In the genomic region with DNA sequence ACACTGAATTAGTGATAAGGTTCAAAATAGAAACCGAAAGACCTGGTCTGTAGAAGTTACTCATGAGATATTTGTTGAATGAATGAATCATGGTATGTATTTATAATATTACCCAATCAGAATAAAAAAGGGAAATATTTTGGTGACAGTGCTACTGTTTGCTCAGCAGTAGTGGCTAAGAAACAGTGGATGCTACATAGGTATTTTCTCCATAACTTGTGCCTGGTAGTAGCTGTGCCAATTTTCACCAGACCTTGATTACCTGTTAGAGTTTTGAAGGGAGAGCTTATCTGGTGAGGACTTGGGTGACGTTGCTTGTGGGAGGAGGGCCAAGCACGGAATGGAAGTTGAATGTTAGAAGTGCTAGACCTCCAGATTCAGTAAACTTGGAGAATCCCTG, we compare ENCODE assay signal across 14 cellular contexts. TPM values are rescaled to one million over a fixed set of nuclear protein-coding genes. Genes with fewer than 3 reads are reported as not detected.
DNase-seq lines count a peak whose midpoint lies in the region; ATAC-seq, FAIRE-seq and TF ChIP-seq lines count a peak whose summit lies in the region.
"Had no signal": no experiment of that assay in that cellular context is flagged by ENCODE, and none has a peak within 500 bp of the region (broad histone marks: within the 10 kb centered on the region; RNA-seq: fewer than 3 reads in every experiment).

No MANE protein-coding gene starts in this region.

- H3K9me3 ChIP-seq in A549: no peaks in the 10 kb centered on the region
- no peaks in the 10 kb centered on the region for H3K9me3 ChIP-seq in mesenchymal stem cell (ENCODE audit: control insufficient read depth, low read length)
- no peaks in the 10 kb centered on the region for H3K9me3 ChIP-seq in BE2C
- H3K9me3 ChIP-seq in adrenal gland (replicated peaks in 1 of 3): no peaks in the 10 kb centered on the region
- H3K9me3 ChIP-seq: upper lobe of left lung had no signal

- no peak overlapping the region for H3K4ac ChIP-seq in mesenchymal stem cell (ENCODE audit: low read depth in 1 of 2, low read length in 2 of 2)

- H3K27ac ChIP-seq in A549 (peak overlapping the region in 1 of 2 experiments; percentile 54; a peak in 2 of 6 replicates), mesenchymal stem cell (ENCODE audit: low read length, poor library complexity, severe bottlenecking) (no peak overlapping the region), adrenal gland (no peak overlapping the region)

- 35% methylated on average over 3 of the region's 3 CpGs for WGBS in A549 (ENCODE audit: missing lambda C conversion rate)
- WGBS in mesenchymal stem cell: 91% methylated on average over 2 of the region's 3 CpGs
- WGBS in adrenal gland, 4 donors: 65 to 87% (median 71%) methylated on average over 3 of the region's 3 CpGs

- H3K4me3 ChIP-seq in A549 (no peak overlapping the region), astrocyte of the spinal cord (ENCODE audit: low read depth, low read length) (no peak overlapping the region), mesenchymal stem cell (ENCODE audit: insufficient read depth in 1 of 2, low read depth in 1 of 2, low read length in 2 of 2) (no peak overlapping the region), BE2C (ENCODE audit: low read depth, low read length) (no peak overlapping the region), adrenal gland (no peak overlapping the region)
- H3K4me3 ChIP-seq: upper lobe of left lung had no signal

- no peak overlapping the region for H2BK15ac ChIP-seq in mesenchymal stem cell (ENCODE audit: low read depth, poor library complexity, severe bottlenecking)

- no peak for TF ChIP-seq EP300 in A549 (IDR thresholded peaks at IDR 0.05)

- H2BK5ac ChIP-seq in mesenchymal stem cell (ENCODE audit: low read depth, low read length, poor library complexity, severe bottlenecking): no peak overlapping the region

- no peak overlapping the region for H2AK5ac ChIP-seq in mesenchymal stem cell (ENCODE audit: low read length, severe bottlenecking)

- no peak for TF ChIP-seq RAD21 in A549 (conservative IDR thresholded peaks at IDR 0.05 in 1 of 2, IDR thresholded peaks at IDR 0.05 in 1 of 2)

- no peak overlapping the region for H2BK12ac ChIP-seq in mesenchymal stem cell (ENCODE audit: low read length in 2 of 2)

- DNase-seq in A549 (ENCODE audit: low read depth in 1 of 2, low spot score in 1 of 2) (no peak), HCEC 1CT (peak; percentile 82), astrocyte of the spinal cord (ENCODE audit: low read depth, low spot score) (peak; percentile 48), mesenchymal stem cell (peak; percentile 53), BE2C (no peak), adrenal gland (no peak)
- DNase-seq: activated naive CD4-positive, alpha-beta T cell treated with Interleukin-2 at 50 U/mL for 16 hours; CD4-positive, alpha-beta memory T cell; NCI-H146; NK-92 treated with Interleukin-12 subunit alpha and Interleukin-12 subunit beta, amount 100 ng/mL, for 24 hours; retina; upper lobe of left lung had no signal

- H4K8ac ChIP-seq in mesenchymal stem cell (ENCODE audit: low read length): no peak overlapping the region

- H3K79me1 ChIP-seq in mesenchymal stem cell (replicated peaks; ENCODE audit: low read length, poor library complexity, severe bottlenecking): peaks cover 29% of the 10 kb centered on the region

- no peak overlapping the region for H3K18ac ChIP-seq in mesenchymal stem cell (ENCODE audit: low read depth in 1 of 2, low read length in 2 of 2)

- H3K4me1 ChIP-seq in A549 (peaks cover 71% of the 10 kb centered on the region), mesenchymal stem cell (ENCODE audit: control insufficient read depth, insufficient read depth, low read depth, low read length) (peaks cover 45% of the 10 kb centered on the region), BE2C (no peaks in the 10 kb centered on the region), adrenal gland (replicated peaks in 1 of 2) (peaks cover 0 to 30% of the 10 kb centered on the region in 2 donors)

- no peak overlapping the region for H3K23ac ChIP-seq in mesenchymal stem cell (ENCODE audit: low read length in 2 of 2)

- TF ChIP-seq CTCF in A549 (IDR thresholded peaks at IDR 0.05) (no peak), astrocyte of the spinal cord (IDR thresholded peaks at IDR 0.05; ENCODE audit: low read depth, low read length) (no peak), BE2C (IDR thresholded peaks at IDR 0.05; ENCODE audit: low read depth, low read length) (no peak), adrenal gland (IDR thresholded peaks at IDR 0.05) (no peak)

- no peak overlapping the region for H2AFZ ChIP-seq in mesenchymal stem cell (ENCODE audit: low read depth, low read length)

- no peak overlapping the region for H3K9ac ChIP-seq in mesenchymal stem cell (ENCODE audit: low read length)

- ATAC-seq in A549 (peak; percentile 71 to 72), HG02610 (IDR thresholded peaks at IDR 0.05; ENCODE audit: unreplicated experiment) (no peak), GM18909 (IDR thresholded peaks at IDR 0.05; ENCODE audit: poor library complexity, unreplicated experiment) (no peak)

- FAIRE-seq in A549 (lab: Jason Lieb, UNC): no peak

- intact Hi-C loops in adrenal gland (cut with DNase I): no loop called here

- in situ Hi-C loops in astrocyte of the spinal cord (cut with HindIII; ENCODE audit: low sequenced_read_pairs): no loop called here

- POLR2A ChIA-PET in A549 (lab: Yijun Ruan, JAX): interaction anchor here (0.7 kb wide), 1 partner anchor 441 kb away, joined by 5 read pairs; no protein-coding TSS in a partner anchor

- no peaks in the 10 kb centered on the region for H3K27me3 ChIP-seq in mesenchymal stem cell (ENCODE audit: control insufficient read depth in 1 of 2, insufficient read depth in 1 of 2, low read length in 2 of 2)
- H3K27me3 ChIP-seq in BE2C: no peaks in the 10 kb centered on the region
- no peaks in the 10 kb centered on the region for H3K27me3 ChIP-seq in adrenal gland
- H3K27me3 ChIP-seq: upper lobe of left lung had no signal

- H4K91ac ChIP-seq in mesenchymal stem cell (ENCODE audit: low read length): no peak overlapping the region

- peaks cover 26 to 35% of the 10 kb centered on the region in 2 experiments for H3K36me3 ChIP-seq in mesenchymal stem cell (ENCODE audit: control insufficient read depth in 1 of 2, insufficient read depth in 2 of 2, low read depth in 1 of 2, low read length in 2 of 2)
- H3K36me3 ChIP-seq in BE2C: no peaks in the 10 kb centered on the region
- H3K36me3 ChIP-seq in adrenal gland (replicated peaks in 1 of 2): peaks cover 0 to 12% of the 10 kb centered on the region in 2 donors

- TF ChIP-seq POLR2A in A549 (IDR thresholded peaks at IDR 0.05; ENCODE audit: low read length) (no peak), adrenal gland (IDR thresholded peaks at IDR 0.05) (no peak)

- peak overlapping the region; percentile 31; the same call in 2 of the 3 replicates for H3K4me2 ChIP-seq in A549
- H3K4me2 ChIP-seq in mesenchymal stem cell (ENCODE audit: low read length, poor library complexity, severe bottlenecking): no peak overlapping the region

- CTCF ChIA-PET in A549 (lab: Yijun Ruan, JAX): interaction anchor here (0.7 to 4.7 kb wide), 6 partner anchors 9 to 98 kb away, joined by 3 to 20 read pairs (median 4); no protein-coding TSS in a partner anchor

- H2BK120ac ChIP-seq in mesenchymal stem cell (ENCODE audit: low read depth, low read length): no peak overlapping the region

- H3K14ac ChIP-seq in mesenchymal stem cell (ENCODE audit: low read length in 2 of 2): no peak overlapping the region

TF ChIP-seq in A549, 52 proteins besides CTCF, POLR2A, EP300 and RAD21 (continues in another document):
- TF ChIP-seq HOXB13 (CRISPR knock-in tag; IDR thresholded peaks at IDR 0.05; ENCODE audit: low read depth) (no peak), HOXB5 (CRISPR knock-in tag; IDR thresholded peaks at IDR 0.05) (no peak), KDM5A (IDR thresholded peaks at IDR 0.05) (no peak), GATA3 (IDR thresholded peaks at IDR 0.05; ENCODE audit: borderline replicate concordance) (no peak), CEBPB (IDR thresholded peaks at IDR 0.05) (peak in 1 of 2 experiments; percentile 71; a peak in 1 of 4 replicates), USF2 (IDR thresholded peaks at IDR 0.05) (no peak)
- TF ChIP-seq, protein P1, sequence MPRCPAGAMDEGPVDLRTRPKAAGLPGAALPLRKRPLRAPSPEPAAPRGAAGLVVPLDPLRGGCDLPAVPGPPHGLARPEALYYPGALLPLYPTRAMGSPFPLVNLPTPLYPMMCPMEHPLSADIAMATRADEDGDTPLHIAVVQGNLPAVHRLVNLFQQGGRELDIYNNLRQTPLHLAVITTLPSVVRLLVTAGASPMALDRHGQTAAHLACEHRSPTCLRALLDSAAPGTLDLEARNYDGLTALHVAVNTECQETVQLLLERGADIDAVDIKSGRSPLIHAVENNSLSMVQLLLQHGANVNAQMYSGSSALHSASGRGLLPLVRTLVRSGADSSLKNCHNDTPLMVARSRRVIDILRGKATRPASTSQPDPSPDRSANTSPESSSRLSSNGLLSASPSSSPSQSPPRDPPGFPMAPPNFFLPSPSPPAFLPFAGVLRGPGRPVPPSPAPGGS (IDR thresholded peaks at IDR 0.05): no peak
- TF ChIP-seq, protein P2, sequence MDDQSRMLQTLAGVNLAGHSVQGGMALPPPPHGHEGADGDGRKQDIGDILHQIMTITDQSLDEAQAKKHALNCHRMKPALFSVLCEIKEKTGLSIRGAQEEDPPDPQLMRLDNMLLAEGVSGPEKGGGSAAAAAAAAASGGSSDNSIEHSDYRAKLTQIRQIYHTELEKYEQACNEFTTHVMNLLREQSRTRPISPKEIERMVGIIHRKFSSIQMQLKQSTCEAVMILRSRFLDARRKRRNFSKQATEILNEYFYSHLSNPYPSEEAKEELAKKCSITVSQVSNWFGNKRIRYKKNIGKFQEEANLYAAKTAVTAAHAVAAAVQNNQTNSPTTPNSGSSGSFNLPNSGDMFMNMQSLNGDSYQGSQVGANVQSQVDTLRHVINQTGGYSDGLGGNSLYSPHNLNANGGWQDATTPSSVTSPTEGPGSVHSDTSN (IDR thresholded peaks at IDR 0.05): no peak

RNA-seq across cellular contexts. Expression of gene LIMD1, which starts 14.3 kb away (rescaled TPM):
- 30.7 and 38.6 TPM in 2 replicates for polyA plus RNA-seq in A549 (2011; rRNA removed)
- polyA plus RNA-seq in A549 (2012; cell fraction: cytosol; rRNA removed): 14.9 and 20.0 TPM in 2 replicates
- polyA plus RNA-seq in A549 (2012; cell fraction: nucleus; rRNA removed): 48.7 and 51.2 TPM in 2 replicates
- 17.4 to 18.8 TPM (median 18.8 TPM) in 3 replicates for polyA plus RNA-seq in A549 (2017; fragmentation: RNase III; extraction: RNeasy Plus Mini Kit Qiagen cat#74134 plus additional on column Dnase treatment)
- 95.4 and 109 TPM in 2 replicates for polyA minus RNA-seq in A549 (2011; rRNA and poly(A)+ RNA removed)
- 9.4 TPM for polyA plus RNA-seq in mesenchymal stem cell (2013, experiment 1 of 2)
- polyA plus RNA-seq in mesenchymal stem cell (2013, experiment 2 of 2): 8.4 TPM
- 4.1 TPM for polyA plus RNA-seq in BE2C (2012; ENCODE audit: insufficient read depth, insufficient read length, low read depth)
- total RNA-seq in adrenal gland: 10 to 100 TPM in 7 of 8 donors, 1 to 10 TPM in 1; 8.1 to 27.2 (median 20.6) TPM
- polyA plus RNA-seq in adrenal gland: 1 to 10 TPM; 2.0 to 8.3 (median 5.6) TPM

Comparison
In these comparisons a context has a peak if more than half of its experiments do, and no peak if none do; other contexts are left out.
1. ATAC-seq: peak in A549 (2 of 2); none in HG02610 (single experiment) and GM18909 (single experiment).
2. DNase-seq: peak in HCEC 1CT (single experiment), astrocyte of the spinal cord (single experiment) and mesenchymal stem cell (single experiment); none in A549 (0 of 2), BE2C (single experiment) and adrenal gland (0 of 7).